1 cellular context compared by ENCODE assay signal in the genomic region with DNA sequence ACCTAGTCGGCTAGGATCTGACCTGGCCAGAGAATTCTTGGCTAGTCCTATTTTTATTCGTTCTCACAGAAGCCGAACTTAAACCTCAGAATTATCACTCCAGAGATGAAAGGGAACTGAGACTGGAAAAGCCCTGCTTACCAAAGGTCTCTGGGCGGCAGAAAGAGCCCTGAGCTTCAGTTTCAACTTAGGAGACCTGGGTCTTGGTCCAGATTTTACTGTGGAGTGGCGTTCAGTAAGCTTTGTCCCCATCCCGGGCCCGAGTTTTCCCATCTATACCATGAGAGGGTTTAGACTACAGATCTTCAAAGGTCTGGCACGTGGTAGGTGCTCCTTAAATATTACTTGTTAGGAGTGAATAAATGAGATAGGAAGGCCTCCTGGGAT.
TF ChIP-seq lines count a peak whose summit lies in the region.

No MANE protein-coding gene starts in this region.

TF ChIP-seq in GM12878, 131 proteins besides CTCF, POLR2A, EP300 and RAD21:
- 0 out of 2 replicates have a peak, but pooled peaks have one; percentile 4 for TF ChIP-seq MTA2 (IDR thresholded peaks at IDR 0.05; ENCODE audit: low read depth)
- 0 out of 4 replicates have a peak, but pooled peaks of 1 of the 2 experiments have one; percentile 8 for TF ChIP-seq IKZF2 (IDR thresholded peaks at IDR 0.05)
- TF ChIP-seq POU2F2 (IDR thresholded peaks at IDR 0.05; ENCODE audit: borderline replicate concordance, low read depth, low read length), result no peak
- TF ChIP-seq MTA3 (IDR thresholded peaks at IDR 0.05; ENCODE audit: borderline replicate concordance, low read length), result 0 out of 2 replicates have a peak, but pooled peaks have one; percentile 63
- TF ChIP-seq NKRF (conservative IDR thresholded peaks at IDR 0.05), result 0 out of 2 replicates have a peak, but pooled peaks have one; percentile 1
